In genomic region chrX:55187281-55187680, GRCh38 we compare ENCODE assay signal across 1 cellular context.
TF ChIP-seq lines count a peak whose summit lies in the region.

No MANE protein-coding gene starts in this region.

TF ChIP-seq in HepG2, 621 proteins besides CTCF, POLR2A, EP300 and RAD21:
- TF ChIP-seq FOSL2 (CRISPR knock-in tag; IDR thresholded peaks at IDR 0.05) (peak; percentile 50), ZNF207 (IDR thresholded peaks at IDR 0.05; ENCODE audit: borderline replicate concordance) (no peak)
